ENCODE assay signal across 28 cellular contexts in the genomic region with DNA sequence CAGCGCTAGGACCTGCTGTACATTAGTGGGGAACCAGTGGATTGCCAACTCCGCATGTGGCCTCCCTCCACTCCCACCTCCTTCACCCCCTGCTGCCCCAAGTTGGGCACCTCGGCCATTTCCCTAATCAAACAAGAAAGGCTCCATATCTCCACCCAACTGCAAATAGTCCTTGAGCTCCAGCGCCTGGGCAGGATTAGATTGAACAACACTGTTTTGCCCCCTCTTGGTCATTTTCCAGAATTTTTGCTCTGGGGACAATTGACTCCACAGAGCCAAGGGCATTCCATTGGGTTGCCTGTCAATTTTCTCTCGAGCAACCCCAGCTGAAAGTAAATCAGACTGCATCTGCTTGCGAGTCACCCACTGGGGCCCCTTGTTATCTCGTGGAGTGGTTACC. TPM values are rescaled to one million over a fixed set of nuclear protein-coding genes. Genes with fewer than 3 reads are reported as not detected.
"Had no signal": no experiment of that assay in that cellular context is flagged by ENCODE, and none has a peak within 500 bp of the region (broad histone marks: within the 10 kb centered on the region; RNA-seq: fewer than 3 reads in every experiment).

No MANE protein-coding gene starts in this region.

- H3K9me3 ChIP-seq: stomach, suprapubic skin, testis, thoracic aorta, thyroid gland, tibial artery, tibial nerve, transverse colon, upper lobe of left lung, upper lobe of right lung, uterus, vagina had no signal

- H3K36me3 ChIP-seq: stomach, suprapubic skin, thoracic aorta, thyroid gland, tibial artery, tibial nerve, transverse colon, upper lobe of left lung, upper lobe of right lung, uterus, vagina had no signal

- H3K27ac ChIP-seq: stomach, suprapubic skin, testis, thoracic aorta, thyroid gland, tibial artery, tibial nerve, transverse colon, upper lobe of left lung, upper lobe of right lung, uterus, vagina had no signal

- DNase-seq: stimulated activated CD4-positive, alpha-beta T cell treated with anti-CD3 and anti-CD28 coated beads, Interleukin-2, amount 100 ng/mL, for 48 hours; stimulated activated CD4-positive, alpha-beta T cell treated with anti-CD3 and anti-CD28 coated beads, Interleukin-4, amount 100 ng/mL, for 1 hour; stimulated activated CD4-positive, alpha-beta T cell treated with anti-CD3 and anti-CD28 coated beads, Interleukin-4, amount 100 ng/mL, for 24 hours; stimulated activated CD4-positive, alpha-beta T cell treated with anti-CD3 and anti-CD28 coated beads, Interleukin-4, amount 100 ng/mL, for 4 hours; stimulated activated CD8-positive, alpha-beta memory T cell treated with anti-CD3 and anti-CD28 coated beads, Interleukin-4, amount 100 ng/mL, for 48 hours; stimulated activated naive B cell treated with anti-CD40 and anti-IgM and Interleukin-4, amounts not matched to agents 10 μg/mL and 1 μg/mL and 100 μg/mL, for 72 hours; stimulated activated naive CD4-positive, alpha-beta T cell; stimulated activated naive CD4-positive, alpha-beta T cell treated with Interleukin-2 at 50 U/mL for 16 hours; stimulated activated naive CD8-positive, alpha-beta T cell treated with anti-CD3 and anti-CD28 coated beads, Interleukin-15, amount 100 ng/mL, for 72 hours; stimulated activated naive CD8-positive, alpha-beta T cell treated with anti-CD3 and anti-CD28 coated beads, Interleukin-15, Interleukin-2, amounts not matched to agents 100 U/mL and 50 U/mL, for 24 hours; stomach; substantia nigra; testis; thyroid gland; tibial artery; transverse colon; trophoblast cell; upper lobe of left lung; upper lobe of right lung; uterus had no signal

- ATAC-seq: stimulated activated effector memory CD8-positive, alpha-beta T cell treated with anti-CD3 and anti-CD28 coated beads, Interleukin-12 subunit alpha, Interleukin-12 subunit beta, amount 100 ng/mL, for 72 hours; stimulated activated memory B cell treated with anti-CD40 and anti-IgM and Interleukin-4, amounts not matched to agents 10 μg/mL and 1 μg/mL and 100 μg/mL, for 72 hours; stimulated activated naive B cell treated with anti-CD40 and anti-IgM and Interleukin-4, amounts not matched to agents 10 μg/mL and 1 μg/mL and 100 μg/mL, for 72 hours; stimulated activated naive CD8-positive, alpha-beta T cell treated with anti-CD3 and anti-CD28 coated beads, Interleukin-15, amount 100 ng/mL, for 72 hours; stimulated activated naive CD8-positive, alpha-beta T cell treated with anti-CD3 and anti-CD28 coated beads, Interleukin-15, Interleukin-2, amounts not matched to agents 100 U/mL and 50 U/mL, for 24 hours had no signal

- FAIRE-seq: urothelium cell line had no signal

- H3K4me1 ChIP-seq: stomach, suprapubic skin, testis, thyroid gland, tibial nerve, upper lobe of left lung, upper lobe of right lung, uterus, vagina had no signal

- H3K27me3 ChIP-seq: stomach, suprapubic skin, testis, thyroid gland, tibial artery, tibial nerve, transverse colon, upper lobe of left lung, upper lobe of right lung, uterus, vagina had no signal

- H3K4me3 ChIP-seq: stomach, suprapubic skin, testis, thoracic aorta, thyroid gland, tibial artery, tibial nerve, transverse colon, upper lobe of left lung, upper lobe of right lung, uterus, vagina had no signal

RNA-seq across cellular contexts. Expression of a gene that starts 29.6 kb away (rescaled TPM):
- total RNA-seq: temporal lobe, thoracic aorta, upper lobe of right lung, vagina had no signal
